ENCODE assay signal across 20 cellular contexts in the genomic region with DNA sequence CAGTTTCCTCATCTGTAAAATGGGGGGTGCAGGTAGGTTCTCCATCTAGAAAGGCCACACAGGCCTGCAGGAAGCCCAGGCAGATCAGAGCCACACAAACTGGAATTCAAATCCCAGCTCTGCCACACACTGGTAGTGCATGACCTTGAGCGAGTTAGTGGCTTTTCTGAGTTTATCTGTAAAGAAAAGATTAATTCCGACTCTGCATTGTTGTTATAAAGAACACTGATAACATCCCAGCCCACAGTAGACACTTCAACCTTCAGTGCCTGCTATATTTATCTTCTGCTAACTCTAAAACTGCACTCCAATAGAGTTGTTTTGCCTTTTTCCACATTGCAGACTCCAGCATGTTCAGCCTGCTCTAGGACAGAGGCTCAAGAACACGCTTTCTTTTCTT.
"Had no signal": no experiment of that assay in that cellular context is flagged by ENCODE, and none has a peak within 500 bp of the region (broad histone marks: within the 10 kb centered on the region; RNA-seq: fewer than 3 reads in every experiment).

No MANE protein-coding gene starts in this region.

- H3K27ac Mint-ChIP-seq: activated B cell treated with CpG ODN at 0.5 μM for 24 hours; activated CD8-positive, alpha-beta T cell treated with anti-CD3 and anti-CD28 coated beads for 36 hours; activated naive CD4-positive, alpha-beta T cell treated with anti-CD3 and anti-CD28 coated beads, Interleukin-2, amount 50 U/mL, for 24 hours; naive thymus-derived CD4-positive, alpha-beta T cell; stimulated activated naive CD8-positive, alpha-beta T cell treated with anti-CD3 and anti-CD28 coated beads, Interleukin-15, Interleukin-2, amounts not matched to agents 100 ng/mL and 50 ng/mL, for 24 hours; T-helper 2 cell treated with Interferon-gamma antibody and Interleukin-4, amounts not matched to agents 5 μg/mL and 100 μg/mL, for 36 hours had no signal

- H2AFZ ChIP-seq: parathyroid adenoma had no signal

- H3K4me3 ChIP-seq: mucosa of descending colon, thoracic aorta had no signal

- H3K9ac ChIP-seq: parathyroid adenoma had no signal

- H3K4me3 Mint-ChIP-seq: activated B cell treated with CpG ODN at 0.5 μM for 24 hours; activated CD8-positive, alpha-beta T cell treated with anti-CD3 and anti-CD28 coated beads for 36 hours; activated naive CD4-positive, alpha-beta T cell treated with anti-CD3 and anti-CD28 coated beads, Interleukin-2, amount 50 U/mL, for 24 hours; naive thymus-derived CD4-positive, alpha-beta T cell; stimulated activated naive CD8-positive, alpha-beta T cell treated with anti-CD3 and anti-CD28 coated beads, Interleukin-15, Interleukin-2, amounts not matched to agents 100 ng/mL and 50 ng/mL, for 24 hours; T-helper 2 cell treated with Interferon-gamma antibody and Interleukin-4, amounts not matched to agents 5 μg/mL and 100 μg/mL, for 36 hours had no signal

- H3K36me3 ChIP-seq: thoracic aorta had no signal

- H3K79me2 ChIP-seq: parathyroid adenoma had no signal

- H3K9me3 Mint-ChIP-seq: activated B cell treated with CpG ODN at 0.5 μM for 24 hours; activated CD8-positive, alpha-beta T cell treated with anti-CD3 and anti-CD28 coated beads for 36 hours; activated naive CD4-positive, alpha-beta T cell treated with anti-CD3 and anti-CD28 coated beads, Interleukin-2, amount 50 U/mL, for 24 hours; stimulated activated naive CD8-positive, alpha-beta T cell treated with anti-CD3 and anti-CD28 coated beads, Interleukin-15, Interleukin-2, amounts not matched to agents 100 ng/mL and 50 ng/mL, for 24 hours; T-helper 2 cell treated with Interferon-gamma antibody and Interleukin-4, amounts not matched to agents 5 μg/mL and 100 μg/mL, for 36 hours had no signal

- H3K4me1 Mint-ChIP-seq: activated B cell treated with CpG ODN at 0.5 μM for 24 hours; activated naive CD4-positive, alpha-beta T cell treated with anti-CD3 and anti-CD28 coated beads, Interleukin-2, amount 50 U/mL, for 24 hours had no signal

- H3K9me3 ChIP-seq: mucosa of descending colon, thoracic aorta had no signal

- H3K36me3 Mint-ChIP-seq: activated naive CD4-positive, alpha-beta T cell treated with anti-CD3 and anti-CD28 coated beads, Interleukin-2, amount 50 U/mL, for 24 hours; naive thymus-derived CD4-positive, alpha-beta T cell had no signal

- H3K27ac ChIP-seq: foreskin keratinocyte, parathyroid adenoma, thoracic aorta had no signal

- DNase-seq: activated B cell treated with CpG ODN at 0.5 μM for 24 hours; activated CD4-positive, alpha-beta T cell treated with anti-CD3 and anti-CD28 coated beads for 48 hours; activated CD8-positive, alpha-beta T cell treated with anti-CD3 and anti-CD28 coated beads for 36 hours; activated effector memory CD4-positive, alpha-beta T cell treated with anti-CD3 and anti-CD28 coated beads, Interleukin-2, amount 50 U/mL, for 16 hours; activated T-cell treated with anti-CD3 and anti-CD28 coated beads, Interleukin-2, amount 50 U/mL, for 48 hours; amniotic stem cell; cortex of kidney; effector CD8-positive, alpha-beta T cell; foreskin keratinocyte; left colon; mammary epithelial cell; mucosa of descending colon; naive thymus-derived CD4-positive, alpha-beta T cell had no signal

- H3K27me3 ChIP-seq: foreskin keratinocyte had no signal

- H3K27me3 Mint-ChIP-seq: activated naive CD4-positive, alpha-beta T cell treated with anti-CD3 and anti-CD28 coated beads, Interleukin-2, amount 50 U/mL, for 24 hours had no signal

- FAIRE-seq: endothelial cell of umbilical vein, urothelium cell line had no signal

- ATAC-seq: activated CD8-positive, alpha-beta T cell treated with anti-CD3 and anti-CD28 coated beads for 36 hours; foreskin keratinocyte; left colon; mucosa of descending colon; naive thymus-derived CD4-positive, alpha-beta T cell had no signal
